In genomic region chr2:23583467-23583866, GRCh38 we compare ENCODE assay signal across 12 cellular contexts.
A peak's percentile ranks its signal among the peaks of the same experiment; 100 is the strongest.
DNase-seq lines count a peak whose midpoint lies in the region.
"Had no signal": no experiment of that assay in that cellular context is flagged by ENCODE, and none has a peak within 500 bp of the region (broad histone marks: within the 10 kb centered on the region; RNA-seq: fewer than 3 reads in every experiment).

No MANE protein-coding gene starts in this region.

- H3K9me3 ChIP-seq in SJCRH30 (replicated peaks), result no peaks in the 10 kb centered on the region
- H3K9me3 ChIP-seq in muscle layer of colon (ENCODE audit: low read length), result no peaks in the 10 kb centered on the region
- H3K9me3 ChIP-seq in stomach smooth muscle (ENCODE audit: control insufficient read depth in 2 of 2, low read length in 2 of 2), result no peaks in the 10 kb centered on the region
- H3K9me3 ChIP-seq: SJSA1 had no signal

- H3K36me3 ChIP-seq in SJCRH30, result peaks cover 7% of the 10 kb centered on the region; the same call in 1 of the 2 replicates
- H3K36me3 ChIP-seq in muscle layer of colon (ENCODE audit: insufficient read depth, low read length), result no peaks in the 10 kb centered on the region
- no peaks in the 10 kb centered on the region for H3K36me3 ChIP-seq in stomach smooth muscle (ENCODE audit: control insufficient read depth in 2 of 2, insufficient read depth in 2 of 2, low read length in 2 of 2)
- H3K36me3 ChIP-seq: SJSA1 had no signal

- peak overlapping the region; percentile 23 for H3K9ac ChIP-seq in muscle layer of colon (ENCODE audit: low read length)
- H3K9ac ChIP-seq in stomach smooth muscle (ENCODE audit: low read length in 2 of 2), result no peak overlapping the region

- peaks cover 49% of the 10 kb centered on the region for H3K4me1 ChIP-seq in SJCRH30
- H3K4me1 ChIP-seq in muscle layer of colon (ENCODE audit: insufficient read depth, low read length), result peaks cover 36% of the 10 kb centered on the region
- H3K4me1 ChIP-seq in stomach smooth muscle (ENCODE audit: control insufficient read depth, insufficient read depth, low read length), result peaks cover 20% of the 10 kb centered on the region
- H3K4me1 ChIP-seq: SJSA1 had no signal

- H3K27ac ChIP-seq in SJCRH30 (peak overlapping the region; percentile 79), muscle layer of colon (ENCODE audit: low read depth, low read length) (peak overlapping the region; percentile 94), stomach smooth muscle (ENCODE audit: low read length) (peak overlapping the region; percentile 62)
- H3K27ac ChIP-seq: SJSA1 had no signal

- H3K27me3 ChIP-seq in SJCRH30 (no peaks in the 10 kb centered on the region), muscle layer of colon (ENCODE audit: control insufficient read depth in 1 of 2, insufficient read depth in 2 of 2, low read length in 2 of 2) (no peaks in the 10 kb centered on the region), stomach smooth muscle (ENCODE audit: control insufficient read depth in 1 of 2, insufficient read depth in 2 of 2, low read length in 2 of 2) (no peaks in the 10 kb centered on the region)
- H3K27me3 ChIP-seq: SJSA1 had no signal

- peak; percentile 70 for DNase-seq in DMS 273 treated with DMSO at 0.1 percent for 48 hours (lab: John Stamatoyannopoulos, UW)
- DNase-seq in SJCRH30, result peak in 1 of 2 experiments; percentile 57
- no peak for DNase-seq in activated CD4-positive, alpha-beta T cell treated with anti-CD3 and anti-CD28 coated beads for 48 hours
- DNase-seq in NAMALWA (ENCODE audit: low spot score), result no peak
- DNase-seq in Ammon's horn (ENCODE audit: low spot score), result no peak
- no peak for DNase-seq in NCI-H1436 treated with DMSO at 0.1 percent for 48 hours (lab: John Stamatoyannopoulos, UW)
- DNase-seq: ACHN; CD4-positive, alpha-beta T cell; GOT3 had no signal

- H3K4me3 ChIP-seq in SJCRH30, result no peak overlapping the region; the same call in 1 of the 2 replicates
- H3K4me3 ChIP-seq in muscle layer of colon (ENCODE audit: low read depth in 1 of 2, low read length in 2 of 2), result no peak overlapping the region
- no peak overlapping the region for H3K4me3 ChIP-seq in stomach smooth muscle (ENCODE audit: low read length in 2 of 2)
- H3K4me3 ChIP-seq: SJSA1 had no signal
